Comparison of ENCODE assay signal across 21 cellular contexts in genomic region chr2:16619576-16620245, GRCh38. TPM values are rescaled to one million over a fixed set of nuclear protein-coding genes. Genes with fewer than 3 reads are reported as not detected.
A peak's percentile ranks its signal among the peaks of the same experiment; 100 is the strongest.
DNase-seq lines count a peak whose midpoint lies in the region; ATAC-seq, FAIRE-seq and TF ChIP-seq lines count a peak whose summit lies in the region.
"Had no signal": no experiment of that assay in that cellular context is flagged by ENCODE, and none has a peak within 500 bp of the region (broad histone marks: within the 10 kb centered on the region; RNA-seq: fewer than 3 reads in every experiment).

No MANE protein-coding gene starts in this region.

- no peaks in the 10 kb centered on the region for H3K27me3 Mint-ChIP-seq in type B pancreatic cell

- ATAC-seq in HepG2 (no peak), right lobe of liver (no peak), GM18511 (IDR thresholded peaks at IDR 0.05; ENCODE audit: unreplicated experiment) (no peak)
- ATAC-seq in stimulated activated effector memory CD8-positive, alpha-beta T cell treated with anti-CD3 and anti-CD28 coated beads, Interleukin-12 subunit alpha, Interleukin-12 subunit beta, amount 100 ng/mL, for 72 hours: no peak
- ATAC-seq: CD8-positive, alpha-beta T cell had no signal

- H3K4me1 ChIP-seq in HepG2 (ENCODE audit: insufficient read depth, low read length) (no peaks in the 10 kb centered on the region), right lobe of liver (peaks cover 0 to 14% (median 0%) of the 10 kb centered on the region in 4 donors), neutrophil (ENCODE audit: control insufficient read depth in 1 of 2, insufficient read depth in 1 of 2, low read depth in 1 of 2, low read length in 1 of 2) (peaks cover 58 to 59% of the 10 kb centered on the region in 2 experiments)
- H3K4me1 ChIP-seq: HAP-1 had no signal

- intact Hi-C loops in HepG2 (cut with micrococcal nuclease; ENCODE audit: unreplicated experiment) (no loop called here), right lobe of liver (cut with DNase I) (no loop called here)

- H3K4me3 Mint-ChIP-seq in type B pancreatic cell: no peak overlapping the region
- H3K4me3 Mint-ChIP-seq in stimulated activated effector memory CD8-positive, alpha-beta T cell treated with anti-CD3 and anti-CD28 coated beads, Interleukin-12 subunit alpha, Interleukin-12 subunit beta, amount 100 ng/mL, for 72 hours: no peak overlapping the region
- H3K4me3 Mint-ChIP-seq: CD14-positive monocyte; CD8-positive, alpha-beta T cell had no signal

- no peak for TF ChIP-seq POLR2A in HepG2 (IDR thresholded peaks at IDR 0.05; ENCODE audit: insufficient read depth in 1 of 2, low read depth in 2 of 2, low read length in 2 of 2)
- no peak for TF ChIP-seq POLR2A in right lobe of liver (IDR thresholded peaks at IDR 0.05)

- peaks cover 12% of the 10 kb centered on the region for H3K36me3 Mint-ChIP-seq in type B pancreatic cell
- peaks cover 5% of the 10 kb centered on the region for H3K36me3 Mint-ChIP-seq in stimulated activated effector memory CD8-positive, alpha-beta T cell treated with anti-CD3 and anti-CD28 coated beads, Interleukin-12 subunit alpha, Interleukin-12 subunit beta, amount 100 ng/mL, for 72 hours
- H3K36me3 Mint-ChIP-seq: CD8-positive, alpha-beta T cell had no signal

- TF ChIP-seq CTCF in HepG2 (CRISPR knock-in tag; IDR thresholded peaks at IDR 0.05): no peak
- no peak for TF ChIP-seq CTCF in right lobe of liver (IDR thresholded peaks at IDR 0.05)
- TF ChIP-seq CTCF in neutrophil (IDR thresholded peaks at IDR 0.05): no peak
- TF ChIP-seq CTCF in type B pancreatic cell (conservative IDR thresholded peaks at IDR 0.05): no peak

- no TSS peak for BruUV-seq in HepG2 (replicated peaks; lab: Mats Ljungman, UMichigan)

- no peak for TF ChIP-seq EP300 in HepG2 (IDR thresholded peaks at IDR 0.05; ENCODE audit: low read depth in 2 of 2, low read length in 2 of 2)
- no peak for TF ChIP-seq EP300 in HepG2 (CRISPR knock-in tag; IDR thresholded peaks at IDR 0.05; ENCODE audit: borderline replicate concordance)

- FAIRE-seq in HepG2 (lab: Jason Lieb, UNC): no peak
- FAIRE-seq: D721Med, G401.6, GM12892, GM19239, H1 had no signal

- in situ Hi-C loops in HepG2 (cut with HindIII; ENCODE audit: extremely low pct_ligation_motif_present, low pct_unique_long_range_greater_than_20kb): no loop called here

- H3K9me3 ChIP-seq in HepG2 (ENCODE audit: low read length) (no peaks in the 10 kb centered on the region), right lobe of liver (no peaks in the 10 kb centered on the region), neutrophil (no peaks in the 10 kb centered on the region)
- H3K9me3 ChIP-seq: HAP-1 had no signal

- WGBS in HepG2 (ENCODE audit: low lambda C conversion rate): 19% methylated on average over 5 of the region's 5 CpGs
- 89% methylated on average over 5 of the region's 5 CpGs for WGBS in right lobe of liver (ENCODE audit: insufficient coverage, low coverage, low lambda C conversion rate, missing lambda C conversion rate)

- H3K4me3 ChIP-seq in HepG2 (replicated peaks in 1 of 3; ENCODE audit: insufficient read depth in 1 of 3, low read depth in 2 of 3, low read length in 3 of 3) (no peak overlapping the region), right lobe of liver (no peak overlapping the region), neutrophil (ENCODE audit: low read depth in 1 of 2, low read length in 1 of 2) (no peak overlapping the region)
- H3K4me3 ChIP-seq: HAP-1 had no signal

- H3K36me3 ChIP-seq in HepG2 (replicated peaks in 1 of 2; ENCODE audit: control insufficient read depth in 1 of 2, insufficient read depth in 2 of 2, low read length in 2 of 2) (no peaks in the 10 kb centered on the region), right lobe of liver (no peaks in the 10 kb centered on the region), neutrophil (peaks cover 80% of the 10 kb centered on the region)
- H3K36me3 ChIP-seq: HAP-1 had no signal

- H3K27ac ChIP-seq in HepG2 (ENCODE audit: extremely low read length, insufficient read depth, low read length) (no peak overlapping the region), right lobe of liver (no peak overlapping the region), caudate nucleus (ENCODE audit: low read depth, low read length) (peak overlapping the region; percentile 50), neutrophil (peak overlapping the region; percentile 32)

- peak overlapping the region; percentile 51 for H3K27ac Mint-ChIP-seq in type B pancreatic cell
- no peak overlapping the region for H3K27ac Mint-ChIP-seq in stimulated activated effector memory CD8-positive, alpha-beta T cell treated with anti-CD3 and anti-CD28 coated beads, Interleukin-12 subunit alpha, Interleukin-12 subunit beta, amount 100 ng/mL, for 72 hours
- H3K27ac Mint-ChIP-seq: CD8-positive, alpha-beta T cell had no signal

- DNase-seq in HepG2 (ENCODE audit: low spot score): no peak
- no peak for DNase-seq in right lobe of liver
- peak in 3 of 61 donors; percentile 55 to 58 (median 57) for DNase-seq in caudate nucleus (lab: John Stamatoyannopoulos, UW)
- DNase-seq in type B pancreatic cell (ENCODE audit: extremely low spot score, unreplicated experiment): no peak
- no peak for DNase-seq in stimulated activated effector memory CD8-positive, alpha-beta T cell treated with anti-CD3 and anti-CD28 coated beads, Interleukin-12 subunit alpha, Interleukin-12 subunit beta, amount 100 ng/mL, for 72 hours (ENCODE audit: low spot score in 2 of 2)
- no peak for DNase-seq in cerebellar nuclear complex (lab: John Stamatoyannopoulos, UW)
- DNase-seq: CD8-positive, alpha-beta T cell; COR-L47; DMS153; DMS79 treated with DMSO at 0.1 percent for 48 hours; EL had no signal

- H3K79me2 ChIP-seq in HepG2 (ENCODE audit: insufficient read depth, low read length): no peaks in the 10 kb centered on the region

- POLR2A ChIA-PET in HepG2 (lab: Yijun Ruan, JAX): no interaction called here

- no peaks in the 10 kb centered on the region; a peak in 3 of 5 replicates for H3K27me3 ChIP-seq in HepG2 (ENCODE audit: control insufficient read depth in 1 of 2, insufficient read depth in 2 of 2, low read length in 2 of 2)
- H3K27me3 ChIP-seq in right lobe of liver: no peaks in the 10 kb centered on the region
- no peaks in the 10 kb centered on the region for H3K27me3 ChIP-seq in neutrophil

- CTCF ChIA-PET in HepG2 (lab: Yijun Ruan, JAX; ENCODE audit: low intra/inter-chr PET ratio, low total read pairs): no interaction called here

- H3K4me1 Mint-ChIP-seq in type B pancreatic cell (ENCODE audit: unreplicated experiment): peaks cover 14% of the 10 kb centered on the region
- H3K4me1 Mint-ChIP-seq in stimulated activated effector memory CD8-positive, alpha-beta T cell treated with anti-CD3 and anti-CD28 coated beads, Interleukin-12 subunit alpha, Interleukin-12 subunit beta, amount 100 ng/mL, for 72 hours: peaks cover 11% of the 10 kb centered on the region

- H4K20me1 ChIP-seq in HepG2 (ENCODE audit: insufficient read depth, low read length): no peaks in the 10 kb centered on the region

- H2AFZ ChIP-seq in HepG2 (ENCODE audit: low read length): no peak overlapping the region

- H3K9me3 Mint-ChIP-seq in type B pancreatic cell: no peaks in the 10 kb centered on the region
- no peaks in the 10 kb centered on the region for H3K9me3 Mint-ChIP-seq in stimulated activated effector memory CD8-positive, alpha-beta T cell treated with anti-CD3 and anti-CD28 coated beads, Interleukin-12 subunit alpha, Interleukin-12 subunit beta, amount 100 ng/mL, for 72 hours
- H3K9me3 Mint-ChIP-seq: CD8-positive, alpha-beta T cell had no signal

- H3K9ac ChIP-seq in HepG2 (ENCODE audit: insufficient read depth, low read depth, low read length): no peak overlapping the region

- H3K4me2 ChIP-seq in HepG2 (ENCODE audit: low read depth, low read length): no peak overlapping the region

- no peak for TF ChIP-seq RAD21 in HepG2 (CRISPR knock-in tag; IDR thresholded peaks at IDR 0.05)

TF ChIP-seq in HepG2, 621 proteins besides CTCF, POLR2A, EP300 and RAD21 (continues in another document):
- TF ChIP-seq RAD51 (IDR thresholded peaks at IDR 0.05; ENCODE audit: borderline replicate concordance): peak; percentile 86

RNA-seq across cellular contexts. Expression of gene CYRIA, which starts 45.9 kb away (rescaled TPM):
- total RNA-seq in HepG2 (2016; rRNA removed; fragmentation: Illumina TruSeq; extraction: Trizol) (not detected in 2 replicates), right lobe of liver (1 to 10 TPM; 1.6 to 6.3 (median 3.1) TPM), type B pancreatic cell (ENCODE audit: low replicate concordance) (6.5 and 28.2 TPM in 2 replicates)
- total RNA-seq in HepG2 (2016; cell fraction: cytosol; rRNA removed; fragmentation: Illumina TruSeq; extraction: Trizol; ENCODE audit: low read depth): not detected in 2 replicates
- total RNA-seq in HepG2 (2016; cell fraction: insoluble cytoplasmic fraction; rRNA removed; fragmentation: Illumina TruSeq; extraction: Trizol): not detected in 2 replicates
- not detected in 2 replicates for total RNA-seq in HepG2 (2016; cell fraction: membrane; rRNA removed; fragmentation: Illumina TruSeq; extraction: Trizol)
- not detected in 2 replicates for total RNA-seq in HepG2 (2016; cell fraction: nucleus; rRNA removed; fragmentation: Illumina TruSeq; extraction: Trizol)
- 0.09 TPM in 1 of 2 replicates, not detected in the other for polyA plus RNA-seq in HepG2 (2011; rRNA removed)
- polyA plus RNA-seq in HepG2 (2011; cell fraction: cytosol; rRNA removed): not detected in 2 replicates
- 0.07 TPM in 1 of 2 replicates, not detected in the other for polyA plus RNA-seq in HepG2 (2011; cell fraction: nucleus; rRNA removed)
- not detected in 2 replicates for polyA plus RNA-seq in HepG2 (2012)
- not detected in 2 replicates for polyA plus RNA-seq in HepG2 (2016; cell fraction: cytosol; fragmentation: Illumina TruSeq; extraction: Trizol; ENCODE audit: low read depth)
- 0.12 TPM in 1 of 2 replicates, not detected in the other for polyA plus RNA-seq in HepG2 (2016; cell fraction: insoluble cytoplasmic fraction; fragmentation: Illumina TruSeq; extraction: Trizol; ENCODE audit: low read depth)
- not detected in 2 replicates for polyA plus RNA-seq in HepG2 (2016; cell fraction: membrane; fragmentation: Illumina TruSeq; extraction: Trizol; ENCODE audit: low read depth)
- polyA plus RNA-seq in HepG2 (2016; cell fraction: nucleus; fragmentation: Illumina TruSeq; extraction: Trizol; ENCODE audit: insufficient read depth, low read depth): not detected in 2 replicates
- not detected in 2 replicates for polyA minus RNA-seq in HepG2 (2011; rRNA and poly(A)+ RNA removed; ENCODE audit: low replicate concordance)
- not detected in 2 replicates for polyA minus RNA-seq in HepG2 (2011; cell fraction: cytosol; rRNA and poly(A)+ RNA removed)
- polyA minus RNA-seq in HepG2 (2011; cell fraction: nucleus; rRNA and poly(A)+ RNA removed): not detected in 2 replicates
- polyA plus RNA-seq: BJ had no signal

Comparison
In these comparisons a context has a peak if more than half of its experiments do, and no peak if none do; other contexts are left out.
1. H3K27ac ChIP-seq: peak in caudate nucleus (single experiment) and neutrophil (single experiment); none in HepG2 (single experiment) and right lobe of liver (0 of 3).